ENCODE assay signal across 9 cellular contexts in the genomic region with DNA sequence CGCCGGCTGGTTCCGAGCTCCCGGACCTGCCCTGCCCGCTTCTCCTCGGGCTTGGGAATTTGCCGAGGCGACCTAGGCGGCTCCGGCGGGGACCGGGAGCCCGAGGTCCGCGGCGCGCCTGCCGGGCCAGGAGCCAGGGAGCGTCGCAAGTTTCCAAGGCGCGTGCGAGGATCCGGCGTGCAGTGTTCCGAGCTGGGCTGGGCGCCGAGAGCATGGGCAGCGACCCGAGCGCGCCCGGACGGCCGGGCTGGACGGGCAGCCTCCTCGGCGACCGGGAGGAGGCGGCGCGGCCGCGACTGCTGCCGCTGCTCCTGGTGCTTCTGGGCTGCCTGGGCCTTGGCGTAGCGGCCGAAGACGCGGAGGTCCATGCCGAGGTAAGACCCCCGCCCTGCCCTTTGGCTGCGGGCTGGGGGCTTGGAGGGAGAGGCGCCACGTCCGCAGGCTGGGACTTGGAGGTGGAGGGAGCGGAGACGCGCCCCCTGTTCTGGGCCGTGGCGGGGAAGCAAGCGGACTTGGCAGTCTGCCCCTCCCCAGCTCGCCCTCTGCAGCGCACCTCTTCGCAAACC. TPM values are rescaled to one million over a fixed set of nuclear protein-coding genes. Genes with fewer than 3 reads are reported as not detected.
DNase-seq lines count a peak whose midpoint lies in the region; ATAC-seq and TF ChIP-seq lines count a peak whose summit lies in the region.
"Had no signal": no experiment of that assay in that cellular context is flagged by ENCODE, and none has a peak within 500 bp of the region (broad histone marks: within the 10 kb centered on the region; RNA-seq: fewer than 3 reads in every experiment).

No MANE protein-coding gene starts in this region.

- peaks cover 0 to 2% (median 0%) of the 10 kb centered on the region in 7 donors for H3K9me3 Mint-ChIP-seq in CD4-positive, CD25-positive, alpha-beta regulatory T cell

- H3K27ac ChIP-seq in CD4-positive, CD25-positive, alpha-beta regulatory T cell (ENCODE audit: insufficient read depth, low read length, poor library complexity, severe bottlenecking), result no peak overlapping the region
- H3K27ac ChIP-seq in liver (ENCODE audit: low read depth in 1 of 2, low read length in 2 of 2), result peak overlapping the region; percentile 56 to 78
- peak overlapping the region; percentile 49 to 72 for H3K27ac ChIP-seq in thoracic aorta

- no peaks in the 10 kb centered on the region for H3K9me3 ChIP-seq in CD4-positive, CD25-positive, alpha-beta regulatory T cell (ENCODE audit: control insufficient read depth in 2 of 2, low read length in 2 of 2)
- H3K9me3 ChIP-seq in liver (ENCODE audit: control insufficient read depth in 4 of 4, low read length in 3 of 4) (no peaks in the 10 kb centered on the region), thoracic aorta (no peaks in the 10 kb centered on the region)

- no peak overlapping the region for H3K27ac Mint-ChIP-seq in CD4-positive, CD25-positive, alpha-beta regulatory T cell

- H3K4me1 Mint-ChIP-seq in CD4-positive, CD25-positive, alpha-beta regulatory T cell, result peaks cover 4 to 14% (median 7%) of the 10 kb centered on the region in 4 donors

- TF ChIP-seq CTCF in choroid plexus epithelial cell (conservative IDR thresholded peaks at IDR 0.05; ENCODE audit: low read depth, low read length) (no peak), liver (IDR thresholded peaks at IDR 0.05; ENCODE audit: low read depth, low read length, missing input control) (no peak), thoracic aorta (IDR thresholded peaks at IDR 0.05) (no peak)

- no peak for TF ChIP-seq RAD21 in liver (IDR thresholded peaks at IDR 0.05)

- H3K36me3 Mint-ChIP-seq in CD4-positive, CD25-positive, alpha-beta regulatory T cell, result no peaks in the 10 kb centered on the region

- ATAC-seq in CD4-positive, CD25-positive, alpha-beta regulatory T cell (ENCODE audit: low read depth in 2 of 2), result peak in 1 of 2 donors; percentile 22
- ATAC-seq in GM21360 (IDR thresholded peaks at IDR 0.05; ENCODE audit: unreplicated experiment) (peak; percentile 12), thoracic aorta (ENCODE audit: insufficient number of reproducible peaks, low FRiP score, low read depth) (no peak)

- under 1% methylated on average over 65 of the region's 65 CpGs for WGBS in liver

- no peaks in the 10 kb centered on the region for H3K36me3 ChIP-seq in CD4-positive, CD25-positive, alpha-beta regulatory T cell (ENCODE audit: control insufficient read depth, insufficient read depth, low read length)
- H3K36me3 ChIP-seq in liver (ENCODE audit: control insufficient read depth in 4 of 4, insufficient read depth in 3 of 4, low read depth in 1 of 4, low read length in 3 of 4) (peaks cover 0 to under 1% (median 0%) of the 10 kb centered on the region in 4 donors), thoracic aorta (no peaks in the 10 kb centered on the region)

- H3K4me1 ChIP-seq in CD4-positive, CD25-positive, alpha-beta regulatory T cell (ENCODE audit: control insufficient read depth, insufficient read depth, low read length, poor library complexity, severe bottlenecking), result peaks cover 29% of the 10 kb centered on the region
- H3K4me1 ChIP-seq in liver (ENCODE audit: control insufficient read depth in 4 of 4, insufficient read depth in 4 of 4, low read length in 3 of 4) (peaks cover 14 to 72% (median 55%) of the 10 kb centered on the region in 4 donors), thoracic aorta (ENCODE audit: control insufficient read depth in 1 of 2, low read depth in 2 of 2) (peaks cover 21 to 43% of the 10 kb centered on the region in 2 donors)

- no peaks in the 10 kb centered on the region for H3K27me3 ChIP-seq in CD4-positive, CD25-positive, alpha-beta regulatory T cell (ENCODE audit: control insufficient read depth, insufficient read depth, low read length)
- H3K27me3 ChIP-seq in liver (ENCODE audit: control insufficient read depth in 4 of 4, insufficient read depth in 4 of 4, low read length in 3 of 4) (no peaks in the 10 kb centered on the region), thoracic aorta (replicated peaks; ENCODE audit: insufficient read depth) (no peaks in the 10 kb centered on the region)

- H3K4me3 Mint-ChIP-seq in CD4-positive, CD25-positive, alpha-beta regulatory T cell, result peak overlapping the region in 3 of 4 donors; percentile 32 to 75 (median 62)

- H3K9ac ChIP-seq in liver (ENCODE audit: low read depth in 1 of 2, low read length in 2 of 2), result peak overlapping the region in 1 of 2 donors; percentile 72

- H3K4me3 ChIP-seq in CD4-positive, CD25-positive, alpha-beta regulatory T cell (ENCODE audit: low read depth, low read length), result no peak overlapping the region
- H3K4me3 ChIP-seq in choroid plexus epithelial cell (ENCODE audit: low read depth, low read length) (peak overlapping the region; percentile 60), liver (ENCODE audit: low read depth in 1 of 3, low read length in 3 of 3) (peak overlapping the region; percentile 78 to 82 (median 80)), thoracic aorta (peak overlapping the region; percentile 91)

- peaks cover 9% of the 10 kb centered on the region for H3K27me3 Mint-ChIP-seq in CD4-positive, CD25-positive, alpha-beta regulatory T cell

- DNase-seq in CD4-positive, CD25-positive, alpha-beta regulatory T cell, result peak in 1 of 3 donors; percentile 37
- DNase-seq in RKO (ENCODE audit: low spot score), result peak; percentile 52
- peak; percentile 40 for DNase-seq in choroid plexus epithelial cell (ENCODE audit: low read depth)
- no peak for DNase-seq in thoracic aorta (ENCODE audit: low spot score)
- DNase-seq in SK-N-DZ (ENCODE audit: low spot score), result no peak
- no peak for DNase-seq in NCI-H187 treated with DMSO at 0.1 percent for 48 hours (lab: John Stamatoyannopoulos, UW)

TF ChIP-seq in liver, 16 proteins besides CTCF, POLR2A, EP300 and RAD21:
- no peak for TF ChIP-seq HNF4G (IDR thresholded peaks at IDR 0.05)
- no peak for TF ChIP-seq NR2F2 (IDR thresholded peaks at IDR 0.05)
- no peak for TF ChIP-seq JUND (IDR thresholded peaks at IDR 0.05)
- TF ChIP-seq FOXA1 (IDR thresholded peaks at IDR 0.05), result no peak
- no peak for TF ChIP-seq MAX (IDR thresholded peaks at IDR 0.05)
- TF ChIP-seq REST (IDR thresholded peaks at IDR 0.05), result no peak
- no peak for TF ChIP-seq HNF4A (conservative IDR thresholded peaks at IDR 0.05)
- no peak for TF ChIP-seq FOXA2 (IDR thresholded peaks at IDR 0.05)
- no peak for TF ChIP-seq GABPA (IDR thresholded peaks at IDR 0.05 in 1 of 2, conservative IDR thresholded peaks at IDR 0.05 in 1 of 2)
- no peak for TF ChIP-seq TAF1 (conservative IDR thresholded peaks at IDR 0.05)

RNA-seq across cellular contexts. Expression of gene MMP15, which starts 0.7 kb away (rescaled TPM):
- total RNA-seq in CD4-positive, CD25-positive, alpha-beta regulatory T cell, result 0.27 TPM
- under 1 TPM in 2 of 4 donors, not detected in 2; 0.03 to 0.11 TPM for polyA plus RNA-seq in CD4-positive, CD25-positive, alpha-beta regulatory T cell
- total RNA-seq in liver (10 to 100 TPM; 14.2 to 38.8 TPM), thoracic aorta (1 to 10 TPM; 2.1 to 3.8 TPM)
- polyA plus RNA-seq in liver, result 10 to 100 TPM in 1 of 2 donors, 1 to 10 TPM in 1; 7.0 to 28.7 TPM
- polyA plus RNA-seq in SK-N-DZ (2014; cell fraction: cytosol; rRNA removed), result 31.2 and 34.2 TPM in 2 replicates
- 19.1 and 20.4 TPM in 2 replicates for polyA plus RNA-seq in SK-N-DZ (2014; cell fraction: nucleus; rRNA removed)

RNA-seq across cellular contexts. Expression of gene USB1, which starts 25.0 kb away (rescaled TPM):
- 35.7 TPM for total RNA-seq in CD4-positive, CD25-positive, alpha-beta regulatory T cell
- polyA plus RNA-seq in CD4-positive, CD25-positive, alpha-beta regulatory T cell, result 10 to 100 TPM; 29.3 to 46.8 (median 37.1) TPM
- total RNA-seq in liver, result 10 to 100 TPM in 1 of 2 donors, 1 to 10 TPM in 1; 8.9 to 40.7 TPM
- 10 to 100 TPM; 23.7 to 32.8 TPM for polyA plus RNA-seq in liver
- 10 to 100 TPM; 55.9 to 90.3 TPM for total RNA-seq in thoracic aorta
- 23.5 and 46.4 TPM in 2 replicates for polyA plus RNA-seq in SK-N-DZ (2014; cell fraction: cytosol; rRNA removed)
- polyA plus RNA-seq in SK-N-DZ (2014; cell fraction: nucleus; rRNA removed), result 23.2 and 30.8 TPM in 2 replicates

RNA-seq across cellular contexts. Expression of gene ZNF319, which starts 25.8 kb away (rescaled TPM):
- 13.2 TPM for total RNA-seq in CD4-positive, CD25-positive, alpha-beta regulatory T cell
- polyA plus RNA-seq in CD4-positive, CD25-positive, alpha-beta regulatory T cell, result 1 to 10 TPM; 2.6 to 7.2 (median 5.0) TPM
- total RNA-seq in liver (1 to 10 TPM; 2.6 TPM), thoracic aorta (10 to 100 TPM in 1 of 2 donors, 1 to 10 TPM in 1; 6.0 to 13.8 TPM)
- 1 to 10 TPM in 1 of 2 donors, under 1 TPM in 1; 0.64 to 3.4 TPM for polyA plus RNA-seq in liver
- 4.3 and 5.6 TPM in 2 replicates for polyA plus RNA-seq in SK-N-DZ (2014; cell fraction: cytosol; rRNA removed)
- 3.1 and 9.4 TPM in 2 replicates for polyA plus RNA-seq in SK-N-DZ (2014; cell fraction: nucleus; rRNA removed)

RNA-seq across cellular contexts. Expression of gene CNGB1, which starts 55.3 kb away (rescaled TPM):
- not detected for total RNA-seq in CD4-positive, CD25-positive, alpha-beta regulatory T cell
- not detected for polyA plus RNA-seq in CD4-positive, CD25-positive, alpha-beta regulatory T cell
- under 1 TPM; under 0.01 TPM for total RNA-seq in liver
- not detected for polyA plus RNA-seq in liver
- total RNA-seq in thoracic aorta, result not detected
- polyA plus RNA-seq in SK-N-DZ (2014; cell fraction: cytosol; rRNA removed), result 17.7 and 23.2 TPM in 2 replicates
- 31.5 and 41.5 TPM in 2 replicates for polyA plus RNA-seq in SK-N-DZ (2014; cell fraction: nucleus; rRNA removed)
- total RNA-seq: T-helper 1 cell treated with Interleukin-12 subunit alpha and Interleukin-12 subunit beta and Interleukin-4 antibody, amounts not matched to agents 30 ng/mL and 1 ng/mL, for 36 hours had no signal

Comparison
In these comparisons a context has a peak if more than half of its experiments do, and no peak if none do; other contexts are left out.
1. DNase-seq: peak in RKO (single experiment) and choroid plexus epithelial cell (single experiment); none in thoracic aorta (single experiment), SK-N-DZ (single experiment) and NCI-H187 treated with DMSO at 0.1 percent for 48 hours (single experiment).